15 cellular contexts compared by ENCODE assay signal in genomic region chr5:17127743-17128231, GRCh38.
DNase-seq lines count a peak whose midpoint lies in the region; ATAC-seq and TF ChIP-seq lines count a peak whose summit lies in the region.
"Had no signal": no experiment of that assay in that cellular context is flagged by ENCODE, and none has a peak within 500 bp of the region (broad histone marks: within the 10 kb centered on the region; RNA-seq: fewer than 3 reads in every experiment).

No MANE protein-coding gene starts in this region.

- ATAC-seq in Panc1: peak; percentile 92
- ATAC-seq in HG03521 (IDR thresholded peaks at IDR 0.05; ENCODE audit: unreplicated experiment): no peak
- no peak for ATAC-seq in left lobe of liver

- TF ChIP-seq CTCF in Panc1 (IDR thresholded peaks at IDR 0.05): no peak

- intact Hi-C loops in Panc1 (cut with micrococcal nuclease; ENCODE audit: unreplicated experiment): loop anchor here (5.0 kb wide), 1 partner anchor 195 kb away; no protein-coding TSS in a partner anchor

- H3K9me3 ChIP-seq in Panc1 (ENCODE audit: control insufficient read depth, insufficient read depth, low read depth, low read length) (peaks cover 3% of the 10 kb centered on the region; the same call in 1 of the 2 replicates), Karpas-422 (ENCODE audit: low read length) (no peaks in the 10 kb centered on the region)

- DNase-seq in EH (ENCODE audit: low read depth) (peak; percentile 94), Panc1 (ENCODE audit: low read depth, low spot score) (peak; percentile 87), dermis blood vessel endothelial cell (peak; percentile 85), renal cortical epithelial cell (ENCODE audit: low read depth) (peak; percentile 89), left lobe of liver (ENCODE audit: low spot score) (no peak), Karpas-422 (no peak), putamen (ENCODE audit: low spot score) (no peak)
- DNase-seq: central memory CD4-positive, alpha-beta T cell; H9; Kasumi-1; NCI-H345; nephron progenitor cell; Right ventricle myocardium superior had no signal

- H3K4me2 ChIP-seq in Karpas-422 (ENCODE audit: low read depth, low read length, poor library complexity, severe bottlenecking): no peak overlapping the region

- H4K20me1 ChIP-seq in Karpas-422 (ENCODE audit: insufficient read depth, low read depth, low read length): no peaks in the 10 kb centered on the region

- CTCF ChIA-PET in Panc1 (lab: Charles Lee): interaction anchor here (0.7 kb wide), 1 partner anchor 18 kb away, joined by 3 read pairs; no protein-coding TSS in a partner anchor

- H3K4me3 ChIP-seq in Panc1 (ENCODE audit: low read depth in 2 of 2, low read length in 2 of 2) (no peak overlapping the region), Karpas-422 (ENCODE audit: low read length) (no peak overlapping the region)

- no peaks in the 10 kb centered on the region for H3K36me3 ChIP-seq in Panc1 (ENCODE audit: control insufficient read depth, insufficient read depth, low read length)
- H3K36me3 ChIP-seq in Karpas-422 (ENCODE audit: insufficient read depth, low read length): no peaks in the 10 kb centered on the region

- no peak overlapping the region for H2AFZ ChIP-seq in Karpas-422 (ENCODE audit: low read length)

- BruUV-seq in Panc1 (replicated peaks; lab: Mats Ljungman, UMichigan): no TSS peak

- H3K9ac ChIP-seq in Karpas-422 (ENCODE audit: low read length): no peak overlapping the region

- peak overlapping the region; percentile 41 for H3K27ac ChIP-seq in Panc1 (ENCODE audit: low read length)
- H3K27ac ChIP-seq in Karpas-422 (ENCODE audit: low read length): no peak overlapping the region
- H3K27ac ChIP-seq: VCaP had no signal

- POLR2A ChIA-PET in Panc1 (lab: Charles Lee): interaction anchor here (0.6 kb wide), 1 partner anchor 205 kb away, joined by 3 read pairs; no protein-coding TSS in a partner anchor

- H3K4me1 ChIP-seq in Panc1 (ENCODE audit: control insufficient read depth, insufficient read depth, low read length): peaks cover 19% of the 10 kb centered on the region
- H3K4me1 ChIP-seq in Karpas-422 (ENCODE audit: low read length): no peaks in the 10 kb centered on the region

- in situ Hi-C loops in Panc1 (cut with HindIII; ENCODE audit: low pct_unique_long_range_greater_than_20kb, low sequenced_read_pairs): loop anchor here (25.0 kb wide), 1 partner anchor 190 kb away; the partner anchor contains the start of gene MYO10

- H3K79me2 ChIP-seq in Karpas-422 (ENCODE audit: low read length): no peaks in the 10 kb centered on the region

- no peaks in the 10 kb centered on the region for H3K9me2 ChIP-seq in Karpas-422 (replicated peaks; ENCODE audit: insufficient read depth, low read length)

- H3K27me3 ChIP-seq in Panc1 (ENCODE audit: control insufficient read depth, insufficient read depth, low read length) (no peaks in the 10 kb centered on the region), Karpas-422 (ENCODE audit: low read length) (no peaks in the 10 kb centered on the region)

Comparison
In these comparisons a context has a peak if more than half of its experiments do, and no peak if none do; other contexts are left out.
1. DNase-seq: peak in EH (single experiment), Panc1 (single experiment), dermis blood vessel endothelial cell (single experiment) and renal cortical epithelial cell (single experiment); none in left lobe of liver (single experiment), Karpas-422 (single experiment) and putamen (single experiment).